In the genomic region with DNA sequence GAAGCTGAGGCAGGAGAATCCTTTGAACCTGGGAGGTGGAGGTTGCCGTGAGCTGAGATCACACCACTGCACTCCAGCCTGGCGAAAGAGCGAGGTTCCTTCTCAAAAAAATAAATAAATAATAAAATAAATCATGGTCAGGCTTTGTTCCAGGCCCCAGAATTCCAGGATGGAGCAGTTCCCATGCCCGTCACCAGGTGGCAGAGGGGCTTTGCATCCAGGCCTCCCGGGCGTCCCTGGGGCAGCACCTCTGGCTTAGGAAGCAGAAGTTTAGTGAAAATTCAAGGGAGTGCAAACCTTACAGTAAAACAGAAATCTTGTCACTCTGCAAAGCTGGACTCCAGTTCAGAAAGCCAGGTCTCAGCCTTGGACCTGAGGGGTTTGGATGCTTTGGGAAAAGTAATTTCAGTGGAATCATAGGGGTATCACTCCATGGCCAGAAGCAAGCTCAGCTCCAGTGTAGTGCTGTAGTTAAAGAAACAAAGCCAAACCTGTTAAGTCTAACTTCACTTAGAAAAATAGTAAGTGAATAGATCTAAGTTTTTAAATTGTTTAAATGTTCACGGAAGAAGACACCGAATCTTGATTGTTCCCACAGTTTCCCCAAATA, we compare ENCODE assay signal across 8 cellular contexts.
DNase-seq lines count a peak whose midpoint lies in the region; ATAC-seq, FAIRE-seq and TF ChIP-seq lines count a peak whose summit lies in the region.

No MANE protein-coding gene starts in this region.

- peaks cover 15% of the 10 kb centered on the region for H3K4me1 Mint-ChIP-seq in memory B cell
- H3K4me1 Mint-ChIP-seq in activated T-helper 17 cell treated with anti-CD3 and anti-CD28 coated beads, Interleukin-2, amount 50 U/mL, for 72 hours, result no peaks in the 10 kb centered on the region

- no peaks in the 10 kb centered on the region for H3K27me3 Mint-ChIP-seq in memory B cell
- no peaks in the 10 kb centered on the region for H3K27me3 Mint-ChIP-seq in activated T-helper 17 cell treated with anti-CD3 and anti-CD28 coated beads, Interleukin-2, amount 50 U/mL, for 72 hours

- H3K27ac ChIP-seq in GM12878 (ENCODE audit: control insufficient read depth, insufficient read depth), result peak overlapping the region; percentile 86

- CTCF ChIA-PET in GM12878 (lab: Yijun Ruan, JAX), result interaction anchor here (0.9 to 2.5 kb wide), 4 partner anchors 9 to 419 kb away, joined by 4 to 16 read pairs (median 5); no protein-coding TSS in a partner anchor

- no peaks in the 10 kb centered on the region for H3K79me2 ChIP-seq in GM12878 (ENCODE audit: control insufficient read depth, insufficient read depth, low read length)

- TF ChIP-seq CTCF in GM12878 (IDR thresholded peaks at IDR 0.05 in 2 of 3, conservative IDR thresholded peaks at IDR 0.05 in 1 of 3; ENCODE audit: control insufficient read depth in 2 of 3, extremely low read depth in 1 of 3, insufficient read depth in 1 of 3, low read depth in 3 of 3, low read length in 3 of 3), result peak in 2 of 3 experiments; percentile 27 to 40; a peak in 2 of 6 replicates

- FAIRE-seq in GM12878 (lab: Jason Lieb, UNC), result no peak

- TF ChIP-seq EP300 in GM12878 (IDR thresholded peaks at IDR 0.05; ENCODE audit: borderline replicate concordance in 1 of 2, control insufficient read depth in 1 of 2, low read depth in 2 of 2, low read length in 2 of 2), result no peak

- SMC1A ChIA-PET in GM12878 (lab: Charles Lee; ENCODE audit: uncharacterized antibody, unreplicated experiment), result interaction anchor here (0.7 to 2.5 kb wide), 13 partner anchors 10 to 149 kb away, joined by 3 to 53 read pairs (median 3); no protein-coding TSS in a partner anchor

- H3K4me3 Mint-ChIP-seq in memory B cell, result no peak overlapping the region
- no peak overlapping the region for H3K4me3 Mint-ChIP-seq in activated T-helper 17 cell treated with anti-CD3 and anti-CD28 coated beads, Interleukin-2, amount 50 U/mL, for 72 hours

- no peaks in the 10 kb centered on the region for H3K36me3 Mint-ChIP-seq in memory B cell
- no peaks in the 10 kb centered on the region for H3K36me3 Mint-ChIP-seq in activated T-helper 17 cell treated with anti-CD3 and anti-CD28 coated beads, Interleukin-2, amount 50 U/mL, for 72 hours (ENCODE audit: low read depth)

- peak overlapping the region; percentile 54 for H3K9ac ChIP-seq in GM12878 (ENCODE audit: control insufficient read depth, insufficient read depth, low read length)

- H3K27ac Mint-ChIP-seq in memory B cell, result peak overlapping the region; percentile 6
- no peak overlapping the region for H3K27ac Mint-ChIP-seq in activated T-helper 17 cell treated with anti-CD3 and anti-CD28 coated beads, Interleukin-2, amount 50 U/mL, for 72 hours

- peak overlapping the region; percentile 62 for H3K4me2 ChIP-seq in GM12878 (ENCODE audit: control insufficient read depth, insufficient read depth)

- intact Hi-C loops in GM12878 (cut with micrococcal nuclease; ENCODE audit: unreplicated experiment), result loop anchor here (1.0 to 10.0 kb wide), 5 partner anchors 44 to 702 kb away; no protein-coding TSS in a partner anchor

- in situ Hi-C loops in GM12878 (cut with MboI), result no loop called here

- POLR2A ChIA-PET in GM12878 (lab: Charles Lee), result interaction anchor here (1.0 to 1.4 kb wide), 5 partner anchors 9 to 43 kb away, joined by 3 to 9 read pairs (median 5); no protein-coding TSS in a partner anchor

- H3K36me3 ChIP-seq in GM12878 (ENCODE audit: control insufficient read depth in 2 of 2, insufficient read depth in 2 of 2, low read length in 1 of 2), result no peaks in the 10 kb centered on the region

- no peaks in the 10 kb centered on the region for H3K9me3 Mint-ChIP-seq in memory B cell
- peaks cover 3% of the 10 kb centered on the region for H3K9me3 Mint-ChIP-seq in activated T-helper 17 cell treated with anti-CD3 and anti-CD28 coated beads, Interleukin-2, amount 50 U/mL, for 72 hours

- H3K9me3 ChIP-seq in GM12878 (replicated peaks; ENCODE audit: control insufficient read depth, insufficient read depth, low read length), result peaks cover 12% of the 10 kb centered on the region

- peak; percentile 22 for ATAC-seq in GM12878
- no peak for ATAC-seq in memory B cell (ENCODE audit: low read depth)
- ATAC-seq in activated T-helper 17 cell treated with anti-CD3 and anti-CD28 coated beads, Interleukin-2, amount 50 U/mL, for 72 hours (replicated peaks), result no peak

- DNase-seq in COLO668 (lab: John Stamatoyannopoulos, UW; ENCODE audit: unreplicated experiment) (peak; percentile 58), LHCN-M2 (ENCODE audit: low read depth) (peak; percentile 15), GM12878 (ENCODE audit: low read depth, low spot score) (no peak), memory B cell (ENCODE audit: low spot score in 2 of 2) (no peak), NCI-H128 (lab: John Stamatoyannopoulos, UW; ENCODE audit: unreplicated experiment) (no peak)
- no peak for DNase-seq in activated CD4-positive, alpha-beta T cell treated with anti-CD3 and anti-CD28 coated beads for 1 hour
- no peak for DNase-seq in activated CD4-positive, CD25-positive, alpha-beta regulatory T cell (lab: John Stamatoyannopoulos, UW)

- BruUV-seq in GM12878 (replicated peaks; lab: Mats Ljungman, UMichigan), result no TSS peak

- no peak for TF ChIP-seq POLR2A in GM12878 (IDR thresholded peaks at IDR 0.05; ENCODE audit: low read depth, low read length)

- H3K4me1 ChIP-seq in GM12878 (ENCODE audit: control insufficient read depth, insufficient read depth, low read length), result peaks cover 33% of the 10 kb centered on the region

- peak overlapping the region; percentile 70 for H2AFZ ChIP-seq in GM12878 (ENCODE audit: control insufficient read depth, low read depth, low read length)

- 0 out of 2 replicates have a peak, but pooled peaks have one; percentile 21 for TF ChIP-seq RAD21 in GM12878 (IDR thresholded peaks at IDR 0.05; ENCODE audit: insufficient read depth, low read depth, low read length)

- RAD21 ChIA-PET in GM12878 (lab: Charles Lee; ENCODE audit: unreplicated experiment), result interaction anchor here (0.9 to 4.2 kb wide), 10 partner anchors 9 to 137 kb away, joined by 3 to 45 read pairs (median 4); no protein-coding TSS in a partner anchor

- H4K20me1 ChIP-seq in GM12878 (ENCODE audit: control insufficient read depth, insufficient read depth), result no peaks in the 10 kb centered on the region

- 67% methylated on average over 8 of the region's 8 CpGs for WGBS in GM12878 (ENCODE audit: insufficient coverage, insufficient replicate concordance, low lambda C conversion rate, missing lambda C conversion rate)

- H3K27me3 ChIP-seq in GM12878 (replicated peaks in 1 of 2; ENCODE audit: control insufficient read depth in 2 of 2, insufficient read depth in 2 of 2, low read length in 1 of 2), result no peaks in the 10 kb centered on the region

- no peak overlapping the region for H3K4me3 ChIP-seq in GM12878

TF ChIP-seq in GM12878, 131 proteins besides CTCF, POLR2A, EP300 and RAD21:
- TF ChIP-seq SUZ12 (IDR thresholded peaks at IDR 0.05; ENCODE audit: unreplicated experiment) (no peak), SMC3 (IDR thresholded peaks at IDR 0.05; ENCODE audit: borderline replicate concordance, low read length) (peak; percentile 31; the same call in 1 of the 2 replicates)
TF ChIP-seq in GM12878: peak in this region for 1.

Comparison
In these comparisons a context has a peak if more than half of its experiments do, and no peak if none do; other contexts are left out.
1. DNase-seq: peak in COLO668 (single experiment) and LHCN-M2 (single experiment); none in GM12878 (single experiment), memory B cell (0 of 2), NCI-H128 (single experiment), activated CD4-positive, alpha-beta T cell treated with anti-CD3 and anti-CD28 coated beads for 1 hour (single experiment) and activated CD4-positive, CD25-positive, alpha-beta regulatory T cell (0 of 4).